Comparison of ENCODE assay signal across 8 cellular contexts in the genomic region with DNA sequence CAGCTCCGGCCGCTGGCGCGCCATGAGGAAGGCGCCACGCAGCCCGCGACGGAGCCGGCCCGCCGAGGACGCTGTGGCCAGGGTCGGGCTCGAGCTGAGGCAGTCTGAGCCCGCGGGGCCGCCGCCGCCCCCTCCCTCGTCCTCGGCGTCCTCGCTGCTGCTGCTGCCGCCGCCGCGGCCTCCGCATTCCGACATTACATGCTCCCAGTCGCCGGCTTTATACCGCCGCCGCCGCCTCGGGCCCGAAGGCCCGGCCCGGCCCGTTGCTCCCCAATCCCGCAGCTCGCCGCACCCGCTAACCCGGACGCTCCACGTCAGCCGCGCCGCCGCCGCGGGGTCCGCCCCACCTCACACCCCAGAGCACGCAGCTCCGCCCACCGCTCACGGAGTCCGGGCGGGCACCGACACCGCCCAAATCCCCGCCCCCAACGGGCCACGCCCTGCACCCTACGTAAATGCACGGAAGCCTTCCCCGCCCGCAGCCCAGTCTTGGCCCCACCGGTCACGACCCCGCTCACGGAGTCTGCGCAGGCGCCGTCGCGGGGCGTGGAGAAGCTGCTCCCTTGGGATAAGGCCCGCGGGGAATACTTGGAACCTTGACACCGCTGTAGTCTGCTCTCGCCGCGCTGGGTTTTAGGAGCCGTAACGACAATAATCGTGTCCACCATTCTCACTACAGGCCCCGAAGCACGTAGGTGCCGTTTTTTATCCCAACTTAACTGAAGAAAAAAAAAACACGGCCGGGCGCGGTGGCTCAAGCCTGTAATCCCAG. TPM values are rescaled to one million over a fixed set of nuclear protein-coding genes. Genes with fewer than 3 reads are reported as not detected.
DNase-seq lines count a peak whose midpoint lies in the region; ATAC-seq and TF ChIP-seq lines count a peak whose summit lies in the region.

A gene with protein sequence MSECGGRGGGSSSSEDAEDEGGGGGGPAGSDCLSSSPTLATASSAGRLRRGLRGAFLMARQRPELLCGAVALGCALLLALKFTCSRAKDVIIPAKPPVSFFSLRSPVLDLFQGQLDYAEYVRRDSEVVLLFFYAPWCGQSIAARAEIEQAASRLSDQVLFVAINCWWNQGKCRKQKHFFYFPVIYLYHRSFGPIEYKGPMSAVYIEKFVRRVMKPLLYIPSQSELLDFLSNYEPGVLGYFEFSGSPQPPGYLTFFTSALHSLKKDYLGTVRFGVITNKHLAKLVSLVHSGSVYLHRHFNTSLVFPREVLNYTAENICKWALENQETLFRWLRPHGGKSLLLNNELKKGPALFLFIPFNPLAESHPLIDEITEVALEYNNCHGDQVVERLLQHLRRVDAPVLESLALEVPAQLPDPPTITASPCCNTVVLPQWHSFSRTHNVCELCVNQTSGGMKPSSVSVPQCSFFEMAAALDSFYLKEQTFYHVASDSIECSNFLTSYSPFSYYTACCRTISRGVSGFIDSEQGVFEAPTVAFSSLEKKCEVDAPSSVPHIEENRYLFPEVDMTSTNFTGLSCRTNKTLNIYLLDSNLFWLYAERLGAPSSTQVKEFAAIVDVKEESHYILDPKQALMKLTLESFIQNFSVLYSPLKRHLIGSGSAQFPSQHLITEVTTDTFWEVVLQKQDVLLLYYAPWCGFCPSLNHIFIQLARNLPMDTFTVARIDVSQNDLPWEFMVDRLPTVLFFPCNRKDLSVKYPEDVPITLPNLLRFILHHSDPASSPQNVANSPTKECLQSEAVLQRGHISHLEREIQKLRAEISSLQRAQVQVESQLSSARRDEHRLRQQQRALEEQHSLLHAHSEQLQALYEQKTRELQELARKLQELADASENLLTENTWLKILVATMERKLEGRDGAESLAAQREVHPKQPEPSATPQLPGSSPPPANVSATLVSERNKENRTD (minus strand): TSS at position 322 of the 772 bp plus-strand sequence. CDS start 127 bp downstream, at position 195.

- H3K9me3 Mint-ChIP-seq in activated naive CD4-positive, alpha-beta T cell treated with anti-CD3 and anti-CD28 coated beads, Interleukin-2, amount 50 U/mL, for 24 hours, result no peaks in the 10 kb centered on the region

- POLR2A ChIA-PET in SK-N-SH (lab: Yijun Ruan, JAX), result interaction anchor here (0.6 to 2.1 kb wide), 8 partner anchors 8 to 472 kb away, joined by 3 to 16 read pairs (median 4); a partner anchor contains a TSS

- peaks cover 6 to 14% of the 10 kb centered on the region in 2 experiments; a peak in 3 of 4 replicates for H3K4me1 ChIP-seq in SK-N-SH (ENCODE audit: control insufficient read depth in 1 of 2, insufficient read depth in 2 of 2, low read depth in 1 of 2, low read length in 1 of 2)

- no peaks in the 10 kb centered on the region for H3K27me3 Mint-ChIP-seq in activated naive CD4-positive, alpha-beta T cell treated with anti-CD3 and anti-CD28 coated beads, Interleukin-2, amount 50 U/mL, for 24 hours

- peak within 1 kb of the TSS; percentile 87 for H3K9ac ChIP-seq in SK-N-SH

- peak within 1 kb of the TSS; percentile 97 for H3K4me3 Mint-ChIP-seq in activated naive CD4-positive, alpha-beta T cell treated with anti-CD3 and anti-CD28 coated beads, Interleukin-2, amount 50 U/mL, for 24 hours

- peak within 1 kb of the TSS; percentile 93 for H3K4me2 ChIP-seq in SK-N-SH

- H3K9me2 ChIP-seq in SK-N-SH, result no peaks in the 10 kb centered on the region

- peaks cover 57% of the 10 kb centered on the region for H3K4me1 Mint-ChIP-seq in activated naive CD4-positive, alpha-beta T cell treated with anti-CD3 and anti-CD28 coated beads, Interleukin-2, amount 50 U/mL, for 24 hours

- ATAC-seq in HG02571 (IDR thresholded peaks at IDR 0.05; ENCODE audit: unreplicated experiment), result peak; percentile 86

- CTCF ChIA-PET in SK-N-SH (lab: Yijun Ruan, JAX), result interaction anchor here (0.7 to 4.2 kb wide), 6 partner anchors 20 to 346 kb away, joined by 3 to 20 read pairs (median 4); a partner anchor contains a TSS

- H2AFZ ChIP-seq in SK-N-SH (ENCODE audit: low read depth), result peak within 1 kb of the TSS; percentile 88

- H3K9me3 ChIP-seq in SK-N-SH, result no peaks in the 10 kb centered on the region

- TF ChIP-seq RAD21 in SK-N-SH (IDR thresholded peaks at IDR 0.05; ENCODE audit: low read length), result no peak

- DNase-seq in GM04504 (ENCODE audit: low read depth) (peak; percentile 96), NCI-H1048 (lab: John Stamatoyannopoulos, UW) (peak; percentile 75), SK-N-SH (peak; percentile 98), globus pallidus (ENCODE audit: low spot score) (peak; percentile 99), occipital lobe (lab: John Stamatoyannopoulos, UW) (peak; percentile 98)

- peaks cover 9% of the 10 kb centered on the region for H3F3A ChIP-seq in SK-N-SH (replicated peaks; ENCODE audit: insufficient read depth)

- peaks cover 39% of the 10 kb centered on the region for H4K20me1 ChIP-seq in SK-N-SH (ENCODE audit: insufficient read depth)

- peak within 1 kb of the TSS; percentile 72 to 87 for H3K4me3 ChIP-seq in SK-N-SH (ENCODE audit: low read depth in 2 of 2, low read length in 1 of 2)

- H3K27ac Mint-ChIP-seq in activated naive CD4-positive, alpha-beta T cell treated with anti-CD3 and anti-CD28 coated beads, Interleukin-2, amount 50 U/mL, for 24 hours, result peak within 1 kb of the TSS; percentile 91

- no peaks in the 10 kb centered on the region for H3K27me3 ChIP-seq in SK-N-SH (ENCODE audit: insufficient read depth)

- TF ChIP-seq EP300 in SK-N-SH (IDR thresholded peaks at IDR 0.05; ENCODE audit: borderline replicate concordance in 1 of 2, low read depth in 1 of 2, low read length in 1 of 2), result peak in 1 of 2 experiments; percentile 29; a peak in 1 of 4 replicates

- H3K27ac ChIP-seq in SK-N-SH (ENCODE audit: low read depth in 2 of 2, low read length in 1 of 2) (peak within 1 kb of the TSS; percentile 78 to 88), temporal lobe (ENCODE audit: low read depth, low read length) (peak within 1 kb of the TSS; percentile 66)

- peaks cover 3 to 10% of the 10 kb centered on the region in 2 experiments for H3K36me3 ChIP-seq in SK-N-SH (replicated peaks in 1 of 2; ENCODE audit: control insufficient read depth in 1 of 2, insufficient read depth in 2 of 2, low read length in 1 of 2)

- peaks cover 4% of the 10 kb centered on the region for H3K36me3 Mint-ChIP-seq in activated naive CD4-positive, alpha-beta T cell treated with anti-CD3 and anti-CD28 coated beads, Interleukin-2, amount 50 U/mL, for 24 hours

- peaks cover 50% of the 10 kb centered on the region for H3K79me2 ChIP-seq in SK-N-SH (ENCODE audit: insufficient read depth)

- no peak for TF ChIP-seq CTCF in SK-N-SH (IDR thresholded peaks at IDR 0.05)

- WGBS in SK-N-SH (ENCODE audit: low lambda C conversion rate), result 4% methylated on average over 52 of the region's 96 CpGs

TF ChIP-seq in SK-N-SH, 30 proteins besides CTCF, POLR2A, EP300 and RAD21 (continues in another document):
- TF ChIP-seq POLR2AphosphoS5 (IDR thresholded peaks at IDR 0.05; ENCODE audit: low read depth, low read length) (peak; percentile 82), RCOR1 (IDR thresholded peaks at IDR 0.05; ENCODE audit: low read length) (no peak), CHD2 (IDR thresholded peaks at IDR 0.05; ENCODE audit: low read length, partially characterized antibody) (peak; percentile 23), SIN3A (IDR thresholded peaks at IDR 0.05; ENCODE audit: borderline replicate concordance, low read depth, low read length) (no peak), NRF1 (IDR thresholded peaks at IDR 0.05; ENCODE audit: low read depth, low read length) (peak; percentile 76), TCF12 (IDR thresholded peaks at IDR 0.05) (no peak), FOXM1 (IDR thresholded peaks at IDR 0.05; ENCODE audit: low read depth) (no peak), RFX5 (IDR thresholded peaks at IDR 0.05; ENCODE audit: low read length) (no peak), MEF2A (IDR thresholded peaks at IDR 0.05; ENCODE audit: borderline replicate concordance, low read depth) (no peak), RXRA (IDR thresholded peaks at IDR 0.05; ENCODE audit: borderline replicate concordance, low read depth) (peak; percentile 73; the same call in 1 of the 2 replicates), SMC3 (IDR thresholded peaks at IDR 0.05; ENCODE audit: low read depth, low read length) (no peak), TAF1 (IDR thresholded peaks at IDR 0.05; ENCODE audit: borderline replicate concordance, low read depth, low read length) (peak; percentile 85), ELF1 (IDR thresholded peaks at IDR 0.05) (0 out of 2 replicates have a peak, but pooled peaks have one; percentile 36), MXI1 (IDR thresholded peaks at IDR 0.05; ENCODE audit: low read depth, low read length) (peak; percentile 29; the same call in 1 of the 2 replicates), JUND (IDR thresholded peaks at IDR 0.05) (no peak), FOSL2 (IDR thresholded peaks at IDR 0.05; ENCODE audit: borderline replicate concordance, low read depth) (no peak)
- TF ChIP-seq, protein P1, sequence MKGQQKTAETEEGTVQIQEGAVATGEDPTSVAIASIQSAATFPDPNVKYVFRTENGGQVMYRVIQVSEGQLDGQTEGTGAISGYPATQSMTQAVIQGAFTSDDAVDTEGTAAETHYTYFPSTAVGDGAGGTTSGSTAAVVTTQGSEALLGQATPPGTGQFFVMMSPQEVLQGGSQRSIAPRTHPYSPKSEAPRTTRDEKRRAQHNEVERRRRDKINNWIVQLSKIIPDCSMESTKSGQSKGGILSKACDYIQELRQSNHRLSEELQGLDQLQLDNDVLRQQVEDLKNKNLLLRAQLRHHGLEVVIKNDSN (IDR thresholded peaks at IDR 0.05; ENCODE audit: borderline replicate concordance, low read depth), result no peak
- TF ChIP-seq, protein P2, sequence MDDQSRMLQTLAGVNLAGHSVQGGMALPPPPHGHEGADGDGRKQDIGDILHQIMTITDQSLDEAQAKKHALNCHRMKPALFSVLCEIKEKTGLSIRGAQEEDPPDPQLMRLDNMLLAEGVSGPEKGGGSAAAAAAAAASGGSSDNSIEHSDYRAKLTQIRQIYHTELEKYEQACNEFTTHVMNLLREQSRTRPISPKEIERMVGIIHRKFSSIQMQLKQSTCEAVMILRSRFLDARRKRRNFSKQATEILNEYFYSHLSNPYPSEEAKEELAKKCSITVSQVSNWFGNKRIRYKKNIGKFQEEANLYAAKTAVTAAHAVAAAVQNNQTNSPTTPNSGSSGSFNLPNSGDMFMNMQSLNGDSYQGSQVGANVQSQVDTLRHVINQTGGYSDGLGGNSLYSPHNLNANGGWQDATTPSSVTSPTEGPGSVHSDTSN (IDR thresholded peaks at IDR 0.05), result no peak

RNA-seq across cellular contexts. Expression of the gene that starts here (rescaled TPM):
- 37.0 and 39.6 TPM in 2 replicates for polyA plus RNA-seq in SK-N-SH (2012; rRNA removed)
- 27.5 and 32.6 TPM in 2 replicates for polyA plus RNA-seq in SK-N-SH (2012; cell fraction: cytosol; rRNA removed)
- 39.7 and 55.5 TPM in 2 replicates for polyA plus RNA-seq in SK-N-SH (2012; cell fraction: nucleus; rRNA removed)
- total RNA-seq in occipital lobe (12.3 TPM), temporal lobe (10.3 TPM)

Comparison
In these comparisons a context has a peak if more than half of its experiments do, and no peak if none do; other contexts are left out.
1. Peak in every context shown above with its lines: DNase-seq, ATAC-seq, H3K4me3 ChIP-seq and H3K27ac ChIP-seq.